21 cellular contexts compared by ENCODE assay signal in genomic region chr11:12854829-12855228, GRCh38.
DNase-seq lines count a peak whose midpoint lies in the region; ATAC-seq, FAIRE-seq and TF ChIP-seq lines count a peak whose summit lies in the region.
"Had no signal": no experiment of that assay in that cellular context is flagged by ENCODE, and none has a peak within 500 bp of the region (broad histone marks: within the 10 kb centered on the region; RNA-seq: fewer than 3 reads in every experiment).

No MANE protein-coding gene starts in this region.

- H3K27me3 ChIP-seq in Caco-2 (replicated peaks; ENCODE audit: control insufficient read depth, insufficient read depth, low read length) (no peaks in the 10 kb centered on the region), K562 (ENCODE audit: control insufficient read depth in 2 of 2, insufficient read depth in 2 of 2, low read length in 2 of 2) (no peaks in the 10 kb centered on the region), HepG2 (ENCODE audit: control insufficient read depth in 1 of 2, insufficient read depth in 2 of 2, low read length in 2 of 2) (no peaks in the 10 kb centered on the region), small intestine (ENCODE audit: control insufficient read depth in 2 of 2, insufficient read depth in 2 of 2, low read length in 2 of 2) (no peaks in the 10 kb centered on the region)
- H3K27me3 ChIP-seq: uterus had no signal

- no peak for FAIRE-seq in K562 (lab: Jason Lieb, UNC)
- FAIRE-seq in HepG2 (lab: Jason Lieb, UNC): peak; percentile 73
- FAIRE-seq in small intestine (lab: Jason Lieb, UNC): no peak
- FAIRE-seq in GM12891 (lab: Jason Lieb, UNC): no peak

- H3K36me3 ChIP-seq in Caco-2 (ENCODE audit: control insufficient read depth, insufficient read depth, low read length): no peaks in the 10 kb centered on the region
- H3K36me3 ChIP-seq in K562 (ENCODE audit: control insufficient read depth, insufficient read depth, low read length): no peaks in the 10 kb centered on the region
- H3K36me3 ChIP-seq in HepG2 (replicated peaks in 1 of 2; ENCODE audit: control insufficient read depth in 1 of 2, insufficient read depth in 2 of 2, low read length in 2 of 2): no peaks in the 10 kb centered on the region
- no peaks in the 10 kb centered on the region for H3K36me3 ChIP-seq in small intestine (ENCODE audit: control insufficient read depth in 2 of 2, insufficient read depth in 2 of 2, low read length in 2 of 2)
- H3K36me3 ChIP-seq: uterus had no signal

- H3K36me3 Mint-ChIP-seq in Caco-2 (ENCODE audit: insufficient read depth, unreplicated experiment): peaks cover 50% of the 10 kb centered on the region
- H3K36me3 Mint-ChIP-seq: naive thymus-derived CD4-positive, alpha-beta T cell; T-cell had no signal

- in situ Hi-C loops in K562 (cut with MboI): no loop called here
- in situ Hi-C loops in HepG2 (cut with HindIII; ENCODE audit: extremely low pct_ligation_motif_present, low pct_unique_long_range_greater_than_20kb): no loop called here

- H3K9ac ChIP-seq in K562 (ENCODE audit: insufficient read depth in 1 of 2, low read depth in 2 of 2, low read length in 2 of 2): peak overlapping the region in 1 of 2 experiments; percentile 47; a peak in 1 of 4 replicates
- peak overlapping the region; percentile 41 for H3K9ac ChIP-seq in HepG2 (ENCODE audit: insufficient read depth, low read depth, low read length)
- H3K9ac ChIP-seq: parathyroid adenoma had no signal

- H4K20me1 ChIP-seq in K562 (replicated peaks; ENCODE audit: control insufficient read depth, insufficient read depth, low read length): no peaks in the 10 kb centered on the region
- no peaks in the 10 kb centered on the region for H4K20me1 ChIP-seq in HepG2 (ENCODE audit: insufficient read depth, low read length)

- H3K9me1 ChIP-seq in K562 (ENCODE audit: control insufficient read depth, insufficient read depth, low read length): no peaks in the 10 kb centered on the region

- H3K4me3 ChIP-seq in Caco-2 (ENCODE audit: low read depth, low read length) (no peak overlapping the region), K562 (no peak overlapping the region), HepG2 (replicated peaks in 1 of 3; ENCODE audit: insufficient read depth in 1 of 3, low read depth in 2 of 3, low read length in 3 of 3) (no peak overlapping the region), small intestine (ENCODE audit: low read depth in 1 of 2, low read length in 2 of 2) (no peak overlapping the region)
- H3K4me3 ChIP-seq: lung, skin epidermis, uterus had no signal

- POLR2A ChIA-PET in Caco-2 (lab: Charles Lee): interaction anchor here (0.5 kb wide), 1 partner anchor 9 kb away, joined by 3 read pairs; no protein-coding TSS in a partner anchor
- POLR2A ChIA-PET in K562 (lab: Yijun Ruan, JAX): no interaction called here
- POLR2A ChIA-PET in HepG2 (lab: Yijun Ruan, JAX): interaction anchor here (1.0 to 4.3 kb wide), 2 partner anchors 9 to 27 kb away, joined by 3 to 35 read pairs; no protein-coding TSS in a partner anchor

- H3K4me2 ChIP-seq in K562 (ENCODE audit: insufficient read depth, low read length) (no peak overlapping the region), HepG2 (ENCODE audit: low read depth, low read length) (peak overlapping the region; percentile 41; the same call in 1 of the 2 replicates)

- H3K4me1 ChIP-seq in Caco-2 (peaks cover 42% of the 10 kb centered on the region), K562 (replicated peaks in 1 of 2; ENCODE audit: control insufficient read depth in 2 of 2, insufficient read depth in 2 of 2, low read length in 2 of 2) (peaks cover 40 to 56% of the 10 kb centered on the region in 2 experiments), HepG2 (ENCODE audit: insufficient read depth, low read length) (peaks cover 42% of the 10 kb centered on the region), small intestine (ENCODE audit: control insufficient read depth in 2 of 2, insufficient read depth in 1 of 2, low read depth in 1 of 2, low read length in 1 of 2) (peaks cover 3 to 6% of the 10 kb centered on the region in 2 donors)
- H3K4me1 ChIP-seq: uterus had no signal

- H3K27me3 Mint-ChIP-seq in Caco-2 (ENCODE audit: insufficient read depth, unreplicated experiment): no peaks in the 10 kb centered on the region

- TF ChIP-seq RAD21 in K562 (CRISPR knock-in tag; conservative IDR thresholded peaks at IDR 0.05 in 1 of 2, IDR thresholded peaks at IDR 0.05 in 1 of 2): no peak
- TF ChIP-seq RAD21 in HepG2 (CRISPR knock-in tag; IDR thresholded peaks at IDR 0.05): no peak

- intact Hi-C loops in Caco-2 (cut with micrococcal nuclease; ENCODE audit: unreplicated experiment): loop anchor here (1.0 kb wide), 2 partner anchors 9 to 181 kb away; partner anchors contain the start of gene TEAD1
- intact Hi-C loops in K562 (cut with micrococcal nuclease): no loop called here
- intact Hi-C loops in HepG2 (cut with micrococcal nuclease; ENCODE audit: unreplicated experiment): loop anchor here (1.0 kb wide), 1 partner anchor 9 kb away; no protein-coding TSS in a partner anchor

- H3K79me2 ChIP-seq in K562 (ENCODE audit: control insufficient read depth, insufficient read depth, low read length) (peaks cover 36% of the 10 kb centered on the region), HepG2 (ENCODE audit: insufficient read depth, low read length) (peaks cover 17% of the 10 kb centered on the region)

- H3K4me1 Mint-ChIP-seq in Caco-2 (ENCODE audit: low read depth, unreplicated experiment): peaks cover 42% of the 10 kb centered on the region

- peak overlapping the region; percentile 35 for H3K4me3 Mint-ChIP-seq in Caco-2 (ENCODE audit: unreplicated experiment)
- H3K4me3 Mint-ChIP-seq: CD4-positive, alpha-beta T cell; naive thymus-derived CD4-positive, alpha-beta T cell; T-cell had no signal

- ATAC-seq in K562 (no peak), HepG2 (peak; percentile 94), GM21390 (IDR thresholded peaks at IDR 0.05; ENCODE audit: unreplicated experiment) (no peak), HG03196 (IDR thresholded peaks at IDR 0.05; ENCODE audit: unreplicated experiment) (no peak)
- ATAC-seq: naive thymus-derived CD4-positive, alpha-beta T cell; T-cell had no signal

- CTCF ChIA-PET in Caco-2 (lab: Charles Lee) (interaction anchor here (0.6 to 1.4 kb wide), 2 partner anchors 55 to 143 kb away, joined by 3 to 4 read pairs; no protein-coding TSS in a partner anchor), K562 (lab: Yijun Ruan, JAX; ENCODE audit: low intra/inter-chr PET ratio) (no interaction called here), HepG2 (lab: Yijun Ruan, JAX; ENCODE audit: low intra/inter-chr PET ratio, low total read pairs) (no interaction called here)

- BruUV-seq in Caco-2 (replicated peaks; lab: Mats Ljungman, UMichigan) (no TSS peak), K562 (replicated peaks; lab: Mats Ljungman, UMichigan) (no TSS peak), HepG2 (replicated peaks; lab: Mats Ljungman, UMichigan) (no TSS peak)

- H3K27ac Mint-ChIP-seq in Caco-2 (ENCODE audit: unreplicated experiment): peak overlapping the region; percentile 91
- H3K27ac Mint-ChIP-seq: CD4-positive, alpha-beta T cell; naive thymus-derived CD4-positive, alpha-beta T cell; T-cell had no signal

- no peaks in the 10 kb centered on the region for H3K9me3 Mint-ChIP-seq in Caco-2 (ENCODE audit: unreplicated experiment)
- H3K9me3 Mint-ChIP-seq: CD4-positive, alpha-beta T cell; naive thymus-derived CD4-positive, alpha-beta T cell; T-cell had no signal

- no peak for TF ChIP-seq CTCF in Caco-2 (IDR thresholded peaks at IDR 0.05; ENCODE audit: insufficient read depth in 1 of 2, low read depth in 1 of 2, low read length in 1 of 2, severe bottlenecking in 1 of 2, unreplicated experiment in 1 of 2)
- TF ChIP-seq CTCF in K562 (IDR thresholded peaks at IDR 0.05 in 2 of 3, conservative IDR thresholded peaks at IDR 0.05 in 1 of 3; ENCODE audit: insufficient read depth in 2 of 3, low read depth in 1 of 3, low read length in 3 of 3): no peak
- no peak for TF ChIP-seq CTCF in HepG2 (CRISPR knock-in tag; IDR thresholded peaks at IDR 0.05)

- 83% methylated on average over 3 of the region's 3 CpGs for WGBS in K562 (ENCODE audit: insufficient coverage, low coverage, missing lambda C conversion rate)
- WGBS in HepG2 (ENCODE audit: low lambda C conversion rate): 17% methylated on average over 3 of the region's 3 CpGs
- 25 to 60% (median 33%) methylated on average over 3 of the region's 3 CpGs for WGBS in small intestine, 3 donors

- H3K9me3 ChIP-seq in Caco-2: no peaks in the 10 kb centered on the region
- H3K9me3 ChIP-seq in K562 (replicated peaks; ENCODE audit: control insufficient read depth, insufficient read depth, low read depth, low read length): no peaks in the 10 kb centered on the region
- no peaks in the 10 kb centered on the region for H3K9me3 ChIP-seq in HepG2 (ENCODE audit: low read length)
- H3K9me3 ChIP-seq in small intestine (ENCODE audit: control insufficient read depth, low read depth): no peaks in the 10 kb centered on the region
- H3K9me3 ChIP-seq: uterus had no signal

- TF ChIP-seq POLR2A in K562 (conservative IDR thresholded peaks at IDR 0.05): no peak
- no peak for TF ChIP-seq POLR2A in HepG2 (IDR thresholded peaks at IDR 0.05; ENCODE audit: insufficient read depth in 1 of 2, low read depth in 2 of 2, low read length in 2 of 2)
- TF ChIP-seq POLR2A in GM12891 (IDR thresholded peaks at IDR 0.05; ENCODE audit: low read depth, low read length): no peak

- TF ChIP-seq EP300 in K562 (IDR thresholded peaks at IDR 0.05; ENCODE audit: low read length): no peak
- TF ChIP-seq EP300 in HepG2 (IDR thresholded peaks at IDR 0.05; ENCODE audit: low read depth in 2 of 2, low read length in 2 of 2): no peak
- no peak for TF ChIP-seq EP300 in HepG2 (CRISPR knock-in tag; IDR thresholded peaks at IDR 0.05; ENCODE audit: borderline replicate concordance)

- H2AFZ ChIP-seq in K562 (ENCODE audit: low read depth, low read length): no peak overlapping the region
- no peak overlapping the region for H2AFZ ChIP-seq in HepG2 (ENCODE audit: low read length)
- H2AFZ ChIP-seq: parathyroid adenoma had no signal

- H3K27ac ChIP-seq in K562 (ENCODE audit: extremely low read depth, low read depth, low read length) (peak overlapping the region; percentile 33; the same call in 1 of the 3 replicates), HepG2 (ENCODE audit: extremely low read length, insufficient read depth, low read length) (peak overlapping the region; percentile 67), small intestine (ENCODE audit: low read depth in 1 of 2, low read length in 1 of 2) (peak overlapping the region in 1 of 2 donors; percentile 89)
- H3K27ac ChIP-seq: parathyroid adenoma, skin epidermis had no signal

- peak in 1 of 2 experiments; percentile 65 for DNase-seq in Caco-2
- DNase-seq in K562 (ENCODE audit: extremely low read depth in 1 of 4, low spot score in 3 of 4): no peak
- peak; percentile 74 for DNase-seq in HepG2 (ENCODE audit: low spot score)
- DNase-seq in small intestine: peak; percentile 84
- no peak for DNase-seq in GM12891 (ENCODE audit: insufficient read length, low spot score)
- no peak for DNase-seq in anterior cingulate cortex (lab: John Stamatoyannopoulos, UW)
- DNase-seq: activated CD4-positive, alpha-beta T cell treated with anti-CD3 and anti-CD28 coated beads for 48 hours; CD4-positive, alpha-beta T cell; GOT3; naive thymus-derived CD4-positive, alpha-beta T cell; NCI-H1417; NCI-H526; SHP77 treated with DMSO at 0.1 percent for 48 hours; stimulated activated CD4-positive, alpha-beta T cell treated with anti-CD3 and anti-CD28 coated beads, Interleukin-4, amount 100 ng/mL, for 24 hours; T-cell; uterus had no signal

TF ChIP-seq in GM12891, 5 proteins besides CTCF, POLR2A, EP300 and RAD21 (continues in another document):
- no peak for TF ChIP-seq POLR2AphosphoS5 (IDR thresholded peaks at IDR 0.05; ENCODE audit: low read depth, low read length)

Comparison
In these comparisons a context has a peak if more than half of its experiments do, and no peak if none do; other contexts are left out.
1. DNase-seq: peak in HepG2 (single experiment) and small intestine (single experiment); none in K562 (0 of 4), GM12891 (single experiment) and anterior cingulate cortex (0 of 58).